In genomic region chr6:34745277-34746103, GRCh38 we compare ENCODE assay signal across 1 cellular context.
A peak's percentile ranks its signal among the peaks of the same experiment; 100 is the strongest.
TF ChIP-seq lines count a peak whose summit lies in the region.

No MANE protein-coding gene starts in this region.

TF ChIP-seq in K562, 482 proteins besides CTCF, POLR2A, EP300 and RAD21 (continued from another document and continues in another):
- TF ChIP-seq ELK1 (CRISPR knock-in tag; IDR thresholded peaks at IDR 0.05) (no peak), SPI1 (IDR thresholded peaks at IDR 0.05; ENCODE audit: borderline replicate concordance, low read depth, low read length) (no peak), FOXK1 (CRISPR knock-in tag; IDR thresholded peaks at IDR 0.05; ENCODE audit: borderline replicate concordance) (no peak), HDAC6 (IDR thresholded peaks at IDR 0.05; ENCODE audit: low read depth, low read length) (no peak), CAMTA2 (CRISPR knock-in tag; conservative IDR thresholded peaks at IDR 0.05) (no peak), ZNF347 (CRISPR knock-in tag; IDR thresholded peaks at IDR 0.05; ENCODE audit: low read depth) (no peak), SIN3A (IDR thresholded peaks at IDR 0.05; ENCODE audit: borderline replicate concordance in 2 of 2, control insufficient read depth in 1 of 2, low read depth in 2 of 2, low read length in 2 of 2) (no peak), HIVEP1 (CRISPR knock-in tag; IDR thresholded peaks at IDR 0.05) (no peak), HOMEZ (CRISPR knock-in tag; IDR thresholded peaks at IDR 0.05) (no peak), JUN (IDR thresholded peaks at IDR 0.05; ENCODE audit: borderline replicate concordance, low read depth, low read length) (peak; percentile 97), JUN (CRISPR knock-in tag; IDR thresholded peaks at IDR 0.05; ENCODE audit: borderline replicate concordance) (no peak), ETV6 (IDR thresholded peaks at IDR 0.05; ENCODE audit: borderline replicate concordance in 1 of 2, low read depth in 2 of 2, low read length in 1 of 2) (no peak), ETV6 (CRISPR knock-in tag; IDR thresholded peaks at IDR 0.05; ENCODE audit: borderline replicate concordance) (no peak), RHOXF2B (CRISPR knock-in tag; conservative IDR thresholded peaks at IDR 0.05) (no peak), STAT5A (IDR thresholded peaks at IDR 0.05; ENCODE audit: borderline replicate concordance, low read length) (0 out of 2 replicates have a peak, but pooled peaks have one; percentile 5), ZNF785 (CRISPR knock-in tag; IDR thresholded peaks at IDR 0.05) (no peak), ZC3H4 (CRISPR knock-in tag; IDR thresholded peaks at IDR 0.05; ENCODE audit: borderline replicate concordance) (no peak), PKNOX1 (IDR thresholded peaks at IDR 0.05) (peak; percentile 89), SMAD3 (CRISPR knock-in tag; conservative IDR thresholded peaks at IDR 0.05) (no peak), TSC22D4 (tag; IDR thresholded peaks at IDR 0.05) (no peak), NONO (IDR thresholded peaks at IDR 0.05; ENCODE audit: low read depth in 2 of 2, low read length in 1 of 2) (no peak), ZNF780A (CRISPR knock-in tag; IDR thresholded peaks at IDR 0.05) (no peak), SP2 (IDR thresholded peaks at IDR 0.05; ENCODE audit: extremely low read depth, low read depth, low read length, poor library complexity, severe bottlenecking) (no peak), PPARD (CRISPR knock-in tag; IDR thresholded peaks at IDR 0.05) (no peak), RBBP5 (IDR thresholded peaks at IDR 0.05; ENCODE audit: borderline replicate concordance, insufficient read depth, low read length, poor library complexity, severe bottlenecking) (no peak), EWSR1 (IDR thresholded peaks at IDR 0.05; ENCODE audit: borderline replicate concordance, low read depth, partially characterized antibody) (no peak), NEUROD1 (IDR thresholded peaks at IDR 0.05; ENCODE audit: borderline replicate concordance, low read depth, low read length, partially characterized antibody) (peak; percentile 67), DIDO1 (tag; IDR thresholded peaks at IDR 0.05; ENCODE audit: low read depth) (no peak), MAFG (tag; conservative IDR thresholded peaks at IDR 0.05) (no peak), NCOA4 (IDR thresholded peaks at IDR 0.05; ENCODE audit: partially characterized antibody) (no peak), NCOA2 (IDR thresholded peaks at IDR 0.05; ENCODE audit: partially characterized antibody in 2 of 2) (no peak), NFRKB (IDR thresholded peaks at IDR 0.05; ENCODE audit: low read depth) (no peak), CGGBP1 (CRISPR knock-in tag; IDR thresholded peaks at IDR 0.05) (no peak), RBM15 (IDR thresholded peaks at IDR 0.05; ENCODE audit: insufficient read depth, low read length) (no peak), ZNF124 (CRISPR knock-in tag; IDR thresholded peaks at IDR 0.05) (no peak), ZFP30 (CRISPR knock-in tag; IDR thresholded peaks at IDR 0.05; ENCODE audit: borderline replicate concordance) (no peak), CBX3 (IDR thresholded peaks at IDR 0.05; ENCODE audit: borderline replicate concordance in 1 of 2, low read length in 2 of 2) (peak in 1 of 2 experiments; percentile 26; a peak in 1 of 3 replicates), BDP1 (IDR thresholded peaks at IDR 0.05; ENCODE audit: insufficient read depth, insufficient read length) (no peak), ZNF75A (CRISPR knock-in tag; IDR thresholded peaks at IDR 0.05) (no peak)
- TF ChIP-seq, protein P1, sequence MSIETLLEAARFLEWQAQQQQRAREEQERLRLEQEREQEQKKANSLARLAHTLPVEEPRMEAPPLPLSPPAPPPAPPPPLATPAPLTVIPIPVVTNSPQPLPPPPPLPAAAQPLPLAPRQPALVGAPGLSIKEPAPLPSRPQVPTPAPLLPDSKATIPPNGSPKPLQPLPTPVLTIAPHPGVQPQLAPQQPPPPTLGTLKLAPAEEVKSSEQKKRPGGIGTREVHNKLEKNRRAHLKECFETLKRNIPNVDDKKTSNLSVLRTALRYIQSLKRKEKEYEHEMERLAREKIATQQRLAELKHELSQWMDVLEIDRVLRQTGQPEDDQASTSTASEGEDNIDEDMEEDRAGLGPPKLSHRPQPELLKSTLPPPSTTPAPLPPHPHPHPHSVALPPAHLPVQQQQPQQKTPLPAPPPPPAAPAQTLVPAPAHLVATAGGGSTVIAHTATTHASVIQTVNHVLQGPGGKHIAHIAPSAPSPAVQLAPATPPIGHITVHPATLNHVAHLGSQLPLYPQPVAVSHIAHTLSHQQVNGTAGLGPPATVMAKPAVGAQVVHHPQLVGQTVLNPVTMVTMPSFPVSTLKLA (conservative IDR thresholded peaks at IDR 0.05), result no peak; a peak in 1 of 4 replicates
- TF ChIP-seq, protein P2, sequence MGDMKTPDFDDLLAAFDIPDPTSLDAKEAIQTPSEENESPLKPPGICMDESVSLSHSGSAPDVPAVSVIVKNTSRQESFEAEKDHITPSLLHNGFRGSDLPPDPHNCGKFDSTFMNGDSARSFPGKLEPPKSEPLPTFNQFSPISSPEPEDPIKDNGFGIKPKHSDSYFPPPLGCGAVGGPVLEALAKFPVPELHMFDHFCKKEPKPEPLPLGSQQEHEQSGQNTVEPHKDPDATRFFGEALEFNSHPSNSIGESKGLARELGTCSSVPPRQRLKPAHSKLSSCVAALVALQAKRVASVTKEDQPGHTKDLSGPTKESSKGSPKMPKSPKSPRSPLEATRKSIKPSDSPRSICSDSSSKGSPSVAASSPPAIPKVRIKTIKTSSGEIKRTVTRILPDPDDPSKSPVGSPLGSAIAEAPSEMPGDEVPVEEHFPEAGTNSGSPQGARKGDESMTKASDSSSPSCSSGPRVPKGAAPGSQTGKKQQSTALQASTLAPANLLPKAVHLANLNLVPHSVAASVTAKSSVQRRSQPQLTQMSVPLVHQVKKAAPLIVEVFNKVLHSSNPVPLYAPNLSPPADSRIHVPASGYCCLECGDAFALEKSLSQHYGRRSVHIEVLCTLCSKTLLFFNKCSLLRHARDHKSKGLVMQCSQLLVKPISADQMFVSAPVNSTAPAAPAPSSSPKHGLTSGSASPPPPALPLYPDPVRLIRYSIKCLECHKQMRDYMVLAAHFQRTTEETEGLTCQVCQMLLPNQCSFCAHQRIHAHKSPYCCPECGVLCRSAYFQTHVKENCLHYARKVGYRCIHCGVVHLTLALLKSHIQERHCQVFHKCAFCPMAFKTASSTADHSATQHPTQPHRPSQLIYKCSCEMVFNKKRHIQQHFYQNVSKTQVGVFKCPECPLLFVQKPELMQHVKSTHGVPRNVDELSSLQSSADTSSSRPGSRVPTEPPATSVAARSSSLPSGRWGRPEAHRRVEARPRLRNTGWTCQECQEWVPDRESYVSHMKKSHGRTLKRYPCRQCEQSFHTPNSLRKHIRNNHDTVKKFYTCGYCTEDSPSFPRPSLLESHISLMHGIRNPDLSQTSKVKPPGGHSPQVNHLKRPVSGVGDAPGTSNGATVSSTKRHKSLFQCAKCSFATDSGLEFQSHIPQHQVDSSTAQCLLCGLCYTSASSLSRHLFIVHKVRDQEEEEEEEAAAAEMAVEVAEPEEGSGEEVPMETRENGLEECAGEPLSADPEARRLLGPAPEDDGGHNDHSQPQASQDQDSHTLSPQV (IDR thresholded peaks at IDR 0.05), result 0 out of 2 replicates have a peak, but pooled peaks have one; percentile 27
- TF ChIP-seq, protein P3, sequence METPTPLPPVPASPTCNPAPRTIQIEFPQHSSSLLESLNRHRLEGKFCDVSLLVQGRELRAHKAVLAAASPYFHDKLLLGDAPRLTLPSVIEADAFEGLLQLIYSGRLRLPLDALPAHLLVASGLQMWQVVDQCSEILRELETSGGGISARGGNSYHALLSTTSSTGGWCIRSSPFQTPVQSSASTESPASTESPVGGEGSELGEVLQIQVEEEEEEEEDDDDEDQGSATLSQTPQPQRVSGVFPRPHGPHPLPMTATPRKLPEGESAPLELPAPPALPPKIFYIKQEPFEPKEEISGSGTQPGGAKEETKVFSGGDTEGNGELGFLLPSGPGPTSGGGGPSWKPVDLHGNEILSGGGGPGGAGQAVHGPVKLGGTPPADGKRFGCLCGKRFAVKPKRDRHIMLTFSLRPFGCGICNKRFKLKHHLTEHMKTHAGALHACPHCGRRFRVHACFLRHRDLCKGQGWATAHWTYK (CRISPR knock-in tag; IDR thresholded peaks at IDR 0.05), result no peak
- TF ChIP-seq, protein P4, sequence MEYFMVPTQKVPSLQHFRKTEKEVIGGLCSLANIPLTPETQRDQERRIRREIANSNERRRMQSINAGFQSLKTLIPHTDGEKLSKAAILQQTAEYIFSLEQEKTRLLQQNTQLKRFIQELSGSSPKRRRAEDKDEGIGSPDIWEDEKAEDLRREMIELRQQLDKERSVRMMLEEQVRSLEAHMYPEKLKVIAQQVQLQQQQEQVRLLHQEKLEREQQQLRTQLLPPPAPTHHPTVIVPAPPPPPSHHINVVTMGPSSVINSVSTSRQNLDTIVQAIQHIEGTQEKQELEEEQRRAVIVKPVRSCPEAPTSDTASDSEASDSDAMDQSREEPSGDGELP (CRISPR knock-in tag; IDR thresholded peaks at IDR 0.05; ENCODE audit: borderline replicate concordance), result peak; percentile 35
- TF ChIP-seq, protein P5, sequence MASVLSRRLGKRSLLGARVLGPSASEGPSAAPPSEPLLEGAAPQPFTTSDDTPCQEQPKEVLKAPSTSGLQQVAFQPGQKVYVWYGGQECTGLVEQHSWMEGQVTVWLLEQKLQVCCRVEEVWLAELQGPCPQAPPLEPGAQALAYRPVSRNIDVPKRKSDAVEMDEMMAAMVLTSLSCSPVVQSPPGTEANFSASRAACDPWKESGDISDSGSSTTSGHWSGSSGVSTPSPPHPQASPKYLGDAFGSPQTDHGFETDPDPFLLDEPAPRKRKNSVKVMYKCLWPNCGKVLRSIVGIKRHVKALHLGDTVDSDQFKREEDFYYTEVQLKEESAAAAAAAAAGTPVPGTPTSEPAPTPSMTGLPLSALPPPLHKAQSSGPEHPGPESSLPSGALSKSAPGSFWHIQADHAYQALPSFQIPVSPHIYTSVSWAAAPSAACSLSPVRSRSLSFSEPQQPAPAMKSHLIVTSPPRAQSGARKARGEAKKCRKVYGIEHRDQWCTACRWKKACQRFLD (CRISPR knock-in tag; IDR thresholded peaks at IDR 0.05), result no peak
- TF ChIP-seq, protein P6, sequence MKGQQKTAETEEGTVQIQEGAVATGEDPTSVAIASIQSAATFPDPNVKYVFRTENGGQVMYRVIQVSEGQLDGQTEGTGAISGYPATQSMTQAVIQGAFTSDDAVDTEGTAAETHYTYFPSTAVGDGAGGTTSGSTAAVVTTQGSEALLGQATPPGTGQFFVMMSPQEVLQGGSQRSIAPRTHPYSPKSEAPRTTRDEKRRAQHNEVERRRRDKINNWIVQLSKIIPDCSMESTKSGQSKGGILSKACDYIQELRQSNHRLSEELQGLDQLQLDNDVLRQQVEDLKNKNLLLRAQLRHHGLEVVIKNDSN (CRISPR knock-in tag; IDR thresholded peaks at IDR 0.05), result no peak
- TF ChIP-seq, protein P7, sequence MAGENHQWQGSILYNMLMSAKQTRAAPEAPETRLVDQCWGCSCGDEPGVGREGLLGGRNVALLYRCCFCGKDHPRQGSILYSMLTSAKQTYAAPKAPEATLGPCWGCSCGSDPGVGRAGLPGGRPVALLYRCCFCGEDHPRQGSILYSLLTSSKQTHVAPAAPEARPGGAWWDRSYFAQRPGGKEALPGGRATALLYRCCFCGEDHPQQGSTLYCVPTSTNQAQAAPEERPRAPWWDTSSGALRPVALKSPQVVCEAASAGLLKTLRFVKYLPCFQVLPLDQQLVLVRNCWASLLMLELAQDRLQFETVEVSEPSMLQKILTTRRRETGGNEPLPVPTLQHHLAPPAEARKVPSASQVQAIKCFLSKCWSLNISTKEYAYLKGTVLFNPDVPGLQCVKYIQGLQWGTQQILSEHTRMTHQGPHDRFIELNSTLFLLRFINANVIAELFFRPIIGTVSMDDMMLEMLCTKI (IDR thresholded peaks at IDR 0.05; ENCODE audit: partially characterized antibody), result no peak
- TF ChIP-seq, protein P8, sequence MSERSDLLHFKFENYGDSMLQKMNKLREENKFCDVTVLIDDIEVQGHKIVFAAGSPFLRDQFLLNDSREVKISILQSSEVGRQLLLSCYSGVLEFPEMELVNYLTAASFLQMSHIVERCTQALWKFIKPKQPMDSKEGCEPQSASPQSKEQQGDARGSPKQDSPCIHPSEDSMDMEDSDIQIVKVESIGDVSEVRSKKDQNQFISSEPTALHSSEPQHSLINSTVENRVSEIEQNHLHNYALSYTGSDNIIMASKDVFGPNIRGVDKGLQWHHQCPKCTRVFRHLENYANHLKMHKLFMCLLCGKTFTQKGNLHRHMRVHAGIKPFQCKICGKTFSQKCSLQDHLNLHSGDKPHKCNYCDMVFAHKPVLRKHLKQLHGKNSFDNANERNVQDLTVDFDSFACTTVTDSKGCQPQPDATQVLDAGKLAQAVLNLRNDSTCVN (CRISPR knock-in tag; IDR thresholded peaks at IDR 0.05), result no peak
- TF ChIP-seq, protein P9, sequence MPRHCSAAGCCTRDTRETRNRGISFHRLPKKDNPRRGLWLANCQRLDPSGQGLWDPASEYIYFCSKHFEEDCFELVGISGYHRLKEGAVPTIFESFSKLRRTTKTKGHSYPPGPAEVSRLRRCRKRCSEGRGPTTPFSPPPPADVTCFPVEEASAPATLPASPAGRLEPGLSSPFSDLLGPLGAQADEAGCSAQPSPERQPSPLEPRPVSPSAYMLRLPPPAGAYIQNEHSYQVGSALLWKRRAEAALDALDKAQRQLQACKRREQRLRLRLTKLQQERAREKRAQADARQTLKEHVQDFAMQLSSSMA (CRISPR knock-in tag; IDR thresholded peaks at IDR 0.05), result no peak
